In the genomic region with DNA sequence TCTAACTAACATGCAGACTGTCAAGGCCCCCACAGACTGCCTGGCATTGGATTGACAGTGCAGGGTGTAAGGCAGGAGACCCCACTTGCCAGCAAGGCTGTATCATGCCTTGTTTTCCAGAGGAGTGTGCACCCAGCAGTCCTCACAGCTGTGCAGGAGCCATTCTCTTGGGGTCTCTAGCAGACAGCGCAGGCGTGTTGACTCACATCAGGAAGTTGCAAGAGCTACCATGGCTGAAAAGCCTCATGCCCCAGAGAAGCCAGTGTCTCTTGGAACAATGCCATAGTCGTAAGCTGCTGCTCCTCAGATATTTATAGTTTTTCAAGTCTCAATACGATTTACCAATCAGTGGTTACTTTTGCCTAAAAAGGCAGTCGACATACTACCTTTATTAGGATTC, we compare ENCODE assay signal across 14 cellular contexts.
DNase-seq lines count a peak whose midpoint lies in the region; ATAC-seq and TF ChIP-seq lines count a peak whose summit lies in the region.
"Had no signal": no experiment of that assay in that cellular context is flagged by ENCODE, and none has a peak within 500 bp of the region (broad histone marks: within the 10 kb centered on the region; RNA-seq: fewer than 3 reads in every experiment).

No MANE protein-coding gene starts in this region.

- H3K4me1 Mint-ChIP-seq in T-helper 17 cell = no peaks in the 10 kb centered on the region
- H3K4me1 Mint-ChIP-seq: activated naive CD8-positive, alpha-beta T cell treated with anti-CD3 and anti-CD28 coated beads, Interleukin-2, amount 10 ng/mL, durations not matched to agents 7 days and 5 days had no signal

- DNase-seq in NCI-H2171 treated with DMSO at 0.1 percent for 48 hours (lab: John Stamatoyannopoulos, UW) (peak; percentile 19), NCI-H2171 (lab: John Stamatoyannopoulos, UW) (no peak), SHP77 treated with DMSO at 0.1 percent for 48 hours (lab: John Stamatoyannopoulos, UW) (peak; percentile 17), heart left ventricle (peak in 3 of 5 donors; percentile 9 to 73 (median 51)), transverse colon (no peak), T-helper 17 cell (no peak), T-helper 2 cell (no peak)
- DNase-seq: activated CD4-positive, alpha-beta T cell treated with anti-CD3 and anti-CD28 coated beads, Interleukin-2, amount 50 U/mL, for 48 hours; activated naive CD8-positive, alpha-beta T cell treated with anti-CD3 and anti-CD28 coated beads, Interleukin-2, amount 10 ng/mL, durations not matched to agents 7 days and 5 days; endodermal cell; NCI-H1694 had no signal

- H3K36me3 ChIP-seq in heart left ventricle (no peaks in the 10 kb centered on the region), transverse colon (no peaks in the 10 kb centered on the region)
- H3K36me3 ChIP-seq: SJSA1 had no signal

- 48 to 54% (median 52%) methylated on average over 5 of the region's 5 CpGs for WGBS in heart left ventricle, 4 donors
- WGBS in transverse colon (ENCODE audit: low coverage in 1 of 2), 2 donors = 50 to 63% methylated on average over 1 to 5 of the region's 5 CpGs

- H3K4me3 ChIP-seq in heart left ventricle = no peak overlapping the region
- H3K4me3 ChIP-seq in transverse colon = no peak overlapping the region
- H3K4me3 ChIP-seq: SJSA1 had no signal

- H3K27ac Mint-ChIP-seq in T-helper 17 cell = no peak overlapping the region
- H3K27ac Mint-ChIP-seq: activated naive CD8-positive, alpha-beta T cell treated with anti-CD3 and anti-CD28 coated beads, Interleukin-2, amount 10 ng/mL, durations not matched to agents 7 days and 5 days; endodermal cell; stimulated activated naive CD8-positive, alpha-beta T cell treated with anti-CD3 and anti-CD28 coated beads, Interleukin-15, Interleukin-2, amounts not matched to agents 100 ng/mL and 50 ng/mL, for 24 hours had no signal

- H3K4me1 ChIP-seq in heart left ventricle (peaks cover 0 to 18% (median 1%) of the 10 kb centered on the region in 12 donors), transverse colon (peaks cover 0 to 23% (median 14%) of the 10 kb centered on the region in 4 donors)

- no peaks in the 10 kb centered on the region for H3K27me3 ChIP-seq in heart left ventricle
- no peaks in the 10 kb centered on the region for H3K27me3 ChIP-seq in transverse colon
- H3K27me3 ChIP-seq: SJSA1 had no signal

- TF ChIP-seq POLR2A in heart left ventricle (IDR thresholded peaks at IDR 0.05) = no peak
- TF ChIP-seq POLR2A in transverse colon (IDR thresholded peaks at IDR 0.05) = no peak

- intact Hi-C loops in heart left ventricle (cut with DNase I) (no loop called here), transverse colon (cut with DNase I; ENCODE audit: low total_unique reads) (no loop called here)

- H3K27me3 Mint-ChIP-seq in T-helper 17 cell = peaks cover 22% of the 10 kb centered on the region
- H3K27me3 Mint-ChIP-seq: activated naive CD8-positive, alpha-beta T cell treated with anti-CD3 and anti-CD28 coated beads, Interleukin-2, amount 10 ng/mL, durations not matched to agents 7 days and 5 days; stimulated activated naive CD8-positive, alpha-beta T cell treated with anti-CD3 and anti-CD28 coated beads, Interleukin-15, Interleukin-2, amounts not matched to agents 100 ng/mL and 50 ng/mL, for 24 hours had no signal

- H3K9me3 ChIP-seq in heart left ventricle (no peaks in the 10 kb centered on the region), transverse colon (no peaks in the 10 kb centered on the region), T-helper 17 cell (ENCODE audit: control insufficient read depth, low read length, poor library complexity, severe bottlenecking) (no peaks in the 10 kb centered on the region)
- H3K9me3 ChIP-seq: SJSA1 had no signal

- no peak for TF ChIP-seq EP300 in transverse colon (IDR thresholded peaks at IDR 0.05; ENCODE audit: low read depth)

- ATAC-seq in heart left ventricle = peak in 3 of 4 donors; percentile 49 to 93 (median 68)
- no peak for ATAC-seq in GM21423 (IDR thresholded peaks at IDR 0.05; ENCODE audit: unreplicated experiment)
- no peak for ATAC-seq in T-helper 17 cell

- no peak overlapping the region for H3K4me3 Mint-ChIP-seq in T-helper 17 cell
- H3K4me3 Mint-ChIP-seq: activated naive CD8-positive, alpha-beta T cell treated with anti-CD3 and anti-CD28 coated beads, Interleukin-2, amount 10 ng/mL, durations not matched to agents 7 days and 5 days; endodermal cell; stimulated activated naive CD8-positive, alpha-beta T cell treated with anti-CD3 and anti-CD28 coated beads, Interleukin-15, Interleukin-2, amounts not matched to agents 100 ng/mL and 50 ng/mL, for 24 hours had no signal

- in situ Hi-C loops in transverse colon (cut with MboI; ENCODE audit: low pct_ligation_motif_present in 1 of 4, low pct_unique_long_range_greater_than_20kb in 1 of 4, low sequenced_read_pairs in 3 of 4) = no loop called here

- H3K27ac ChIP-seq in heart left ventricle (no peak overlapping the region), transverse colon (peak overlapping the region in 3 of 4 donors; percentile 18 to 39 (median 29))
- H3K27ac ChIP-seq: SJSA1 had no signal

- no peaks in the 10 kb centered on the region for H3K36me3 Mint-ChIP-seq in T-helper 17 cell (ENCODE audit: low read depth)
- H3K36me3 Mint-ChIP-seq: activated naive CD8-positive, alpha-beta T cell treated with anti-CD3 and anti-CD28 coated beads, Interleukin-2, amount 10 ng/mL, durations not matched to agents 7 days and 5 days had no signal

- TF ChIP-seq CTCF in heart left ventricle (IDR thresholded peaks at IDR 0.05) = no peak
- TF ChIP-seq CTCF in transverse colon (IDR thresholded peaks at IDR 0.05) = no peak

Comparison
In these comparisons a context has a peak if more than half of its experiments do, and no peak if none do; other contexts are left out.
1. DNase-seq: peak in NCI-H2171 treated with DMSO at 0.1 percent for 48 hours (single experiment), SHP77 treated with DMSO at 0.1 percent for 48 hours (single experiment) and heart left ventricle (3 of 5); none in NCI-H2171 (single experiment), transverse colon (single experiment), T-helper 17 cell (0 of 3) and T-helper 2 cell (0 of 5).
2. ATAC-seq: peak in heart left ventricle (3 of 4); none in GM21423 (single experiment) and T-helper 17 cell (single experiment).
3. H3K27ac ChIP-seq: peak in transverse colon (3 of 4); none in heart left ventricle (0 of 12).